16 cellular contexts compared by ENCODE assay signal in the genomic region with DNA sequence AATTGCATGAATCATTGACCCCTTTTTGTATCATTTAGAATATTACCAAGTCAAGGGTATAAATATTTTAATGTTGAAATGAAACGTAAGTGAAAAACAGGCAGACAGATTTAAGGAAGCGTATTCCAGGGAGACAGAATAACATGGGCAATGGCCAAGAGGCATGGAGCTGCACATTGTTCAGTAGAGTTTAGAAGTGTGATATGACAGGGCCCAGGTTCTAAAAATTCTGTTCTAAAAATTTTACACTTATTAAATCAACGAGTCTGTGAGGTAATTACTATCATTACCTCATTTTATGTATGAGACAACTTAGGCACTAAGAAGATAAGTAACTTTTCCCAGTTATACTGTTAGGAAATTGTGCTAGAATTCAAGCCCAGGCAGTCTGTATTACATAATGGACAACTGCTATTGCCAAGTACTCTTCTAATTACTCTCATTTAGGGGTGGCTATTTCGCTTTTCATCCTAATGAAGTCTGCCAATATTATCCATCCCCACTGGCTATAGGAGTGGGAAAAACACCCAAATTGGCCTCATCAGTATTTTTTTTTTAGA.
DNase-seq lines count a peak whose midpoint lies in the region; ATAC-seq and TF ChIP-seq lines count a peak whose summit lies in the region.
"Had no signal": no experiment of that assay in that cellular context is flagged by ENCODE, and none has a peak within 500 bp of the region (broad histone marks: within the 10 kb centered on the region; RNA-seq: fewer than 3 reads in every experiment).

No MANE protein-coding gene starts in this region.

- H3K36me3 ChIP-seq in left ventricle myocardium inferior (no peaks in the 10 kb centered on the region), heart right ventricle (no peaks in the 10 kb centered on the region), gastroesophageal sphincter (no peaks in the 10 kb centered on the region), aorta (ENCODE audit: control insufficient read depth in 1 of 2, insufficient read depth in 2 of 2, low read length in 1 of 2) (no peaks in the 10 kb centered on the region), suprapubic skin (no peaks in the 10 kb centered on the region)
- H3K36me3 ChIP-seq: HAP-1 had no signal

- H3K27ac ChIP-seq in left ventricle myocardium inferior (replicated peaks) (no peak overlapping the region), heart right ventricle (peak overlapping the region in 2 of 10 donors; percentile 25 to 32), gastroesophageal sphincter (peak overlapping the region in 1 of 4 donors; percentile 25), aorta (ENCODE audit: low read depth in 1 of 2, low read length in 2 of 2) (no peak overlapping the region), suprapubic skin (no peak overlapping the region)

- TF ChIP-seq EP300 in gastroesophageal sphincter (IDR thresholded peaks at IDR 0.05) = no peak
- TF ChIP-seq EP300 in suprapubic skin (IDR thresholded peaks at IDR 0.05) = no peak

- no peak for TF ChIP-seq CTCF in left ventricle myocardium inferior (IDR thresholded peaks at IDR 0.05; ENCODE audit: borderline replicate concordance)
- TF ChIP-seq CTCF in heart right ventricle (IDR thresholded peaks at IDR 0.05) = no peak
- no peak for TF ChIP-seq CTCF in gastroesophageal sphincter (IDR thresholded peaks at IDR 0.05)
- TF ChIP-seq CTCF in suprapubic skin (IDR thresholded peaks at IDR 0.05) = no peak

- WGBS in heart right ventricle, 2 donors = 62 to 66% methylated on average over 4 of the region's 4 CpGs
- 47 to 52% methylated on average over 4 of the region's 4 CpGs for WGBS in gastroesophageal sphincter (ENCODE audit: low coverage in 1 of 2), 2 donors
- WGBS in aorta, 2 donors = 69 to 73% methylated on average over 4 of the region's 4 CpGs
- 54% methylated on average over 4 of the region's 4 CpGs for WGBS in suprapubic skin

- intact Hi-C loops in Right ventricle myocardium inferior (cut with DNase I) = no loop called here
- intact Hi-C loops in left ventricle myocardium inferior (cut with micrococcal nuclease) = no loop called here
- intact Hi-C loops in heart right ventricle (cut with DNase I) = loop anchor here in 5 of 10 donors (2.0 to 10.0 kb wide), 4 partner anchors 127 to 200 kb away; no protein-coding TSS in a partner anchor
- intact Hi-C loops in left cardiac atrium (cut with DNase I) = no loop called here
- intact Hi-C loops in aorta (cut with DNase I) = loop anchor here in 1 of 2 donors (10.0 kb wide), 1 partner anchor 197 kb away; no protein-coding TSS in a partner anchor
- intact Hi-C loops in sciatic nerve (cut with DNase I) = no loop called here

- H3K27me3 ChIP-seq in left ventricle myocardium inferior (ENCODE audit: low read depth) (no peaks in the 10 kb centered on the region), heart right ventricle (no peaks in the 10 kb centered on the region), gastroesophageal sphincter (no peaks in the 10 kb centered on the region), aorta (ENCODE audit: control insufficient read depth in 1 of 2, insufficient read depth in 2 of 2, low read length in 1 of 2) (no peaks in the 10 kb centered on the region), suprapubic skin (no peaks in the 10 kb centered on the region)

- H3K9me3 ChIP-seq in left ventricle myocardium inferior (replicated peaks) = no peaks in the 10 kb centered on the region
- no peaks in the 10 kb centered on the region for H3K9me3 ChIP-seq in heart right ventricle
- H3K9me3 ChIP-seq in gastroesophageal sphincter = no peaks in the 10 kb centered on the region
- H3K9me3 ChIP-seq in aorta (ENCODE audit: control insufficient read depth, low read length) = no peaks in the 10 kb centered on the region
- H3K9me3 ChIP-seq in suprapubic skin = no peaks in the 10 kb centered on the region
- H3K9me3 ChIP-seq: Caco-2, HAP-1 had no signal

- no peak for DNase-seq in Right ventricle myocardium inferior (ENCODE audit: missing footprints)
- no peak for DNase-seq in left ventricle myocardium inferior
- DNase-seq in heart right ventricle = no peak
- no peak for DNase-seq in left cardiac atrium
- DNase-seq in aorta = no peak
- no peak for DNase-seq in sciatic nerve (ENCODE audit: low spot score)
- DNase-seq in suprapubic skin (ENCODE audit: low spot score in 2 of 2) = no peak
- DNase-seq: C1 segment of cervical spinal cord; Caco-2; CD4-positive, alpha-beta memory T cell; DMS153; DND-41; GOT3; HFFc6 had no signal

- ATAC-seq in Right ventricle myocardium inferior = peak; percentile 58
- peak in 7 of 8 donors; percentile 26 to 72 (median 37) for ATAC-seq in heart right ventricle
- ATAC-seq in left cardiac atrium = no peak
- ATAC-seq in gastroesophageal sphincter = peak; percentile 50
- ATAC-seq in aorta (ENCODE audit: low FRiP score) = peak; percentile 64
- no peak for ATAC-seq in sciatic nerve

- peaks cover 9% of the 10 kb centered on the region for H3K4me1 ChIP-seq in left ventricle myocardium inferior
- peaks cover 0 to 14% (median 3%) of the 10 kb centered on the region in 9 donors for H3K4me1 ChIP-seq in heart right ventricle
- H3K4me1 ChIP-seq in gastroesophageal sphincter = no peaks in the 10 kb centered on the region
- H3K4me1 ChIP-seq in aorta (ENCODE audit: control insufficient read depth in 1 of 2, insufficient read depth in 2 of 2, low read length in 2 of 2) = no peaks in the 10 kb centered on the region
- H3K4me1 ChIP-seq in suprapubic skin = peaks cover 9% of the 10 kb centered on the region
- H3K4me1 ChIP-seq: Caco-2 had no signal

- no peak for TF ChIP-seq POLR2A in gastroesophageal sphincter (IDR thresholded peaks at IDR 0.05)
- TF ChIP-seq POLR2A in suprapubic skin (IDR thresholded peaks at IDR 0.05) = no peak

- no peak overlapping the region for H3K4me3 ChIP-seq in left ventricle myocardium inferior
- no peak overlapping the region for H3K4me3 ChIP-seq in heart right ventricle
- H3K4me3 ChIP-seq in gastroesophageal sphincter = no peak overlapping the region
- H3K4me3 ChIP-seq in aorta (ENCODE audit: low read length in 2 of 2) = no peak overlapping the region
- H3K4me3 ChIP-seq in suprapubic skin = no peak overlapping the region
- H3K4me3 ChIP-seq: HAP-1 had no signal

Comparison
In these comparisons a context has a peak if more than half of its experiments do, and no peak if none do; other contexts are left out.
1. ATAC-seq: peak in Right ventricle myocardium inferior (single experiment), heart right ventricle (7 of 8), gastroesophageal sphincter (single experiment) and aorta (single experiment); none in left cardiac atrium (0 of 2) and sciatic nerve (single experiment).